9 cellular contexts compared by ENCODE assay signal in the genomic region with DNA sequence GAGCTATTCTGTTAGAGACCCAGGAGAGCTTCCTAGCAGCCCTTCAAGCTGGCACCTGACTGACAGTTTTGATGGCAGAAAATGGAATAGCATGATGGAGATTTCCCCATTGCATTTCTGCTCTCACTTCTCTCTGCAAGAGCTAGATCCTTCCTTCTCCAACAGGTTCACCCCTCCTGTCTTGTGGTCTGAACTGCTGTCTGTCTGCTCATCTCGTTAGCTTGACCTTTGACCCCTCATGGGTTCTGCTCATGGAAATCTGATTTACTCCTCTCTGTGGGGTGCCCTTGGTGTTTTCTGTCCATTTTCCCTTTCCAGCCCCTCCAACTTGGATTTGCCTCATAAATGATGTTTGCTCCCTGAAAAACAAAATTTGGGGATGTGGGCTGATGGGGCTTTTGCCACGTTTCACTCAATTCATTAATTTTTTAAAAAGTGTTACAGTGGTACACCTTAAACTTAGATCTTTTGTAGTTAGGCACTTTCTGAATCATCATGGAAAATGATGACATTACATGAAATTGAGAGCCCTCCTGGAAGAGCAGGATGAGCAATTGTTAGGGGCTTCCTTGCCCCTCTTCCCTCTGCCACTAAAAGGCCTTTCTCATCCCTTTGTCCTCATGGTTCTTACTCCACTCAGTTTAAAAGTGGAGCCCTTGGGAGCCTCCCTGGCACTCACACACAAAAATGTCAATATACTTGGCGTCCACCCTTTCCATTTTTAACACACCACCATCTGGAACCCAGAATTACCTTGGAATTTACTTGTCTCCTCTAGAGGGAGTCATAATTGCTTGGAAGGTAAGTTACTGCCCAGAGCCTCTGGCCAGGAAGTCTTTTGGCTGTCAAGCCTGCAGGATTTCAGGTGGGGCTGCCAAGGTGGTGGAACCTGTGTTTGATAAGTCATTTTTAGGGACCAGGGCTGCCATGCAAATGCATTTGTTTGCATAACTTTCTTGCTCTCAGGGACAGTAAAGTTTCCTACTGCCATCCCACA. TPM values are rescaled to one million over a fixed set of nuclear protein-coding genes. Genes with fewer than 3 reads are reported as not detected.
DNase-seq lines count a peak whose midpoint lies in the region; ATAC-seq and TF ChIP-seq lines count a peak whose summit lies in the region.
"Had no signal": no experiment of that assay in that cellular context is flagged by ENCODE, and none has a peak within 500 bp of the region (broad histone marks: within the 10 kb centered on the region; RNA-seq: fewer than 3 reads in every experiment).

No MANE protein-coding gene starts in this region.

- no peaks in the 10 kb centered on the region for H3K9me3 ChIP-seq in AG04450 (ENCODE audit: control insufficient read depth, insufficient read depth, low read length)
- no peaks in the 10 kb centered on the region for H3K9me3 ChIP-seq in neural progenitor cell (ENCODE audit: low read depth)

- peaks cover 22% of the 10 kb centered on the region for H3K36me3 Mint-ChIP-seq in activated naive CD8-positive, alpha-beta T cell treated with anti-CD3 and anti-CD28 coated beads, Interleukin-2, amount 50 U/mL, for 24 hours (ENCODE audit: low read depth)
- peaks cover under 1% of the 10 kb centered on the region for H3K36me3 Mint-ChIP-seq in neural progenitor cell

- H2AFZ ChIP-seq in neural progenitor cell (replicated peaks): no peak overlapping the region

- no peaks in the 10 kb centered on the region for H3K27me3 ChIP-seq in AG04450 (ENCODE audit: control insufficient read depth, insufficient read depth, low read length)
- H3K27me3 ChIP-seq in neural progenitor cell: no peaks in the 10 kb centered on the region

- H3K4me2 ChIP-seq in neural progenitor cell: no peak overlapping the region

- POLR2A ChIA-PET in AG04450 (lab: Yijun Ruan, JAX): no interaction called here

- H3K4me1 ChIP-seq in neural progenitor cell: peaks cover 15% of the 10 kb centered on the region

- peaks cover 93% of the 10 kb centered on the region for H3K4me1 Mint-ChIP-seq in activated naive CD8-positive, alpha-beta T cell treated with anti-CD3 and anti-CD28 coated beads, Interleukin-2, amount 50 U/mL, for 24 hours
- peaks cover 22% of the 10 kb centered on the region for H3K4me1 Mint-ChIP-seq in neural progenitor cell

- no peaks in the 10 kb centered on the region for H3K36me3 ChIP-seq in neural progenitor cell

- in situ Hi-C loops in G401 (cut with HindIII; ENCODE audit: low sequenced_read_pairs): no loop called here

- TF ChIP-seq CTCF in AG04450 (IDR thresholded peaks at IDR 0.05; ENCODE audit: low read depth, low read length) (peak; percentile 52), LNCAP (IDR thresholded peaks at IDR 0.05) (peak; percentile 71), neural progenitor cell (IDR thresholded peaks at IDR 0.05) (peak; percentile 52)

- H3K9ac ChIP-seq in neural progenitor cell: no peak overlapping the region

- H4K20me1 ChIP-seq in neural progenitor cell (ENCODE audit: low read depth): peaks cover 4% of the 10 kb centered on the region

- no peaks in the 10 kb centered on the region for H3K9me3 Mint-ChIP-seq in activated naive CD8-positive, alpha-beta T cell treated with anti-CD3 and anti-CD28 coated beads, Interleukin-2, amount 50 U/mL, for 24 hours
- H3K9me3 Mint-ChIP-seq in neural progenitor cell: no peaks in the 10 kb centered on the region

- H3K4me3 ChIP-seq in AG04450 (ENCODE audit: low read depth, low read length): no peak overlapping the region
- H3K4me3 ChIP-seq in neural progenitor cell: no peak overlapping the region

- no peaks in the 10 kb centered on the region for H3K27me3 Mint-ChIP-seq in activated naive CD8-positive, alpha-beta T cell treated with anti-CD3 and anti-CD28 coated beads, Interleukin-2, amount 50 U/mL, for 24 hours
- peaks cover 6% of the 10 kb centered on the region for H3K27me3 Mint-ChIP-seq in neural progenitor cell (ENCODE audit: insufficient read depth, low read depth)

- no peaks in the 10 kb centered on the region for H3K79me2 ChIP-seq in neural progenitor cell (ENCODE audit: low read depth)

- peak overlapping the region; percentile 96 for H3K27ac Mint-ChIP-seq in activated naive CD8-positive, alpha-beta T cell treated with anti-CD3 and anti-CD28 coated beads, Interleukin-2, amount 50 U/mL, for 24 hours
- H3K27ac Mint-ChIP-seq in neural progenitor cell: no peak overlapping the region

- DNase-seq in AG04450 (ENCODE audit: low read depth, low spot score): no peak
- DNase-seq in G401 (ENCODE audit: low spot score): peak; percentile 74
- no peak for DNase-seq in activated naive CD8-positive, alpha-beta T cell treated with anti-CD3 and anti-CD28 coated beads, Interleukin-2, amount 50 U/mL, for 24 hours
- DNase-seq in neural progenitor cell (ENCODE audit: low spot score): peak; percentile 29
- DNase-seq in GDM1 (lab: John Stamatoyannopoulos, UW): no peak

- no peak for ATAC-seq in activated naive CD8-positive, alpha-beta T cell treated with anti-CD3 and anti-CD28 coated beads, Interleukin-2, amount 50 U/mL, for 24 hours
- ATAC-seq in HG02759 (IDR thresholded peaks at IDR 0.05; ENCODE audit: unreplicated experiment) (no peak), GM21717 (IDR thresholded peaks at IDR 0.05; ENCODE audit: unreplicated experiment) (no peak)

- H3K4me3 Mint-ChIP-seq in activated naive CD8-positive, alpha-beta T cell treated with anti-CD3 and anti-CD28 coated beads, Interleukin-2, amount 50 U/mL, for 24 hours: peak overlapping the region; percentile 50
- H3K4me3 Mint-ChIP-seq in neural progenitor cell: no peak overlapping the region

- H3K27ac ChIP-seq in AG04450 (ENCODE audit: low read depth, low read length): no peak overlapping the region
- H3K27ac ChIP-seq in neural progenitor cell: no peak overlapping the region
- H3K27ac ChIP-seq: epithelial cell of prostate had no signal

- H3F3A ChIP-seq in neural progenitor cell (ENCODE audit: low read depth): no peaks in the 10 kb centered on the region

- CTCF ChIA-PET in AG04450 (lab: Charles Lee): interaction anchor here (0.5 to 1.4 kb wide), 7 partner anchors 12 to 243 kb away, joined by 3 to 7 read pairs (median 5); no protein-coding TSS in a partner anchor

RNA-seq across cellular contexts. Expression of gene IL19, which starts 31.9 kb away (rescaled TPM):
- 0.07 TPM in 1 of 2 replicates, not detected in the other for polyA plus RNA-seq in AG04450 (2011; rRNA removed)
- 0.35 TPM in 1 of 2 replicates, not detected in the other for polyA minus RNA-seq in AG04450 (2011; rRNA and poly(A)+ RNA removed)
- total RNA-seq in G401 (2014; rRNA removed; shearing (Covaris generic)): not detected in 2 replicates
- total RNA-seq in neural progenitor cell (ENCODE audit: low replicate concordance): not detected in 2 replicates

RNA-seq across cellular contexts. Expression of gene IL10, which starts 33.6 kb away (rescaled TPM):
- not detected in 2 replicates for polyA plus RNA-seq in AG04450 (2011; rRNA removed)
- polyA minus RNA-seq in AG04450 (2011; rRNA and poly(A)+ RNA removed): not detected in 2 replicates
- total RNA-seq in G401 (2014; rRNA removed; shearing (Covaris generic)): not detected in 2 replicates
- total RNA-seq in neural progenitor cell (ENCODE audit: low replicate concordance): not detected in 2 replicates

RNA-seq across cellular contexts. Expression of gene MAPKAPK2, which starts 54.0 kb away (rescaled TPM):
- polyA plus RNA-seq in AG04450 (2011; rRNA removed): 64.9 and 76.2 TPM in 2 replicates
- polyA minus RNA-seq in AG04450 (2011; rRNA and poly(A)+ RNA removed): 67.5 and 79.1 TPM in 2 replicates
- total RNA-seq in G401 (2014; rRNA removed; shearing (Covaris generic)): 25.7 and 32.7 TPM in 2 replicates
- 24.7 and 38.7 TPM in 2 replicates for total RNA-seq in neural progenitor cell (ENCODE audit: low replicate concordance)

Comparison
In these comparisons a context has a peak if more than half of its experiments do, and no peak if none do; other contexts are left out.
1. DNase-seq: peak in G401 (single experiment) and neural progenitor cell (single experiment); none in AG04450 (single experiment), activated naive CD8-positive, alpha-beta T cell treated with anti-CD3 and anti-CD28 coated beads, Interleukin-2, amount 50 U/mL, for 24 hours (single experiment) and GDM1 (single experiment).
2. Peak in every context shown above with its lines, with median percentiles within 50 percentile points of each other: CTCF ChIP-seq.